In genomic region chr2:63789318-63790051, GRCh38 we compare ENCODE assay signal across 19 cellular contexts. TPM values are rescaled to one million over a fixed set of nuclear protein-coding genes. Genes with fewer than 3 reads are reported as not detected.
DNase-seq lines count a peak whose midpoint lies in the region; ATAC-seq and TF ChIP-seq lines count a peak whose summit lies in the region.
"Had no signal": no experiment of that assay in that cellular context is flagged by ENCODE, and none has a peak within 500 bp of the region (broad histone marks: within the 10 kb centered on the region; RNA-seq: fewer than 3 reads in every experiment).

No MANE protein-coding gene starts in this region.

- TF ChIP-seq CTCF in fibroblast of lung (conservative IDR thresholded peaks at IDR 0.05 in 1 of 2, IDR thresholded peaks at IDR 0.05 in 1 of 2; ENCODE audit: low read depth in 1 of 2, low read length in 2 of 2): no peak

- H3K27ac ChIP-seq in SJSA1 (peak overlapping the region; percentile 87; the same call in 1 of the 2 replicates), fibroblast of lung (ENCODE audit: insufficient read depth, low read length) (peak overlapping the region; percentile 64)
- H3K27ac ChIP-seq: neural progenitor cell, testis had no signal

- peak overlapping the region; percentile 61 for H3K4me2 ChIP-seq in fibroblast of lung (ENCODE audit: extremely low read depth, insufficient read depth, low read length)
- H3K4me2 ChIP-seq in skeletal muscle satellite cell (ENCODE audit: low read length): no peak overlapping the region
- H3K4me2 ChIP-seq: neural progenitor cell had no signal

- H3K4me1 ChIP-seq in SJSA1 (replicated peaks) (peaks cover 37% of the 10 kb centered on the region), fibroblast of lung (ENCODE audit: control insufficient read depth, extremely low read depth, insufficient read depth, low read length) (peaks cover 24% of the 10 kb centered on the region), skeletal muscle satellite cell (ENCODE audit: control insufficient read depth, insufficient read depth, low read length) (peaks cover 66% of the 10 kb centered on the region)
- H3K4me1 ChIP-seq: testis had no signal

- DNase-seq in EL (peak; percentile 61), SJSA1 (ENCODE audit: low read depth in 1 of 2, low spot score in 2 of 2) (peak in 1 of 2 experiments; percentile 16), fibroblast of lung (ENCODE audit: low read depth in 2 of 2) (peak; percentile 60 to 63), H7 (no peak), NCI-H69 (lab: John Stamatoyannopoulos, UW) (no peak)
- DNase-seq: activated CD4-positive, alpha-beta T cell treated with anti-CD3 and anti-CD28 coated beads, Interleukin-2, amount 50 U/mL, for 48 hours; activated naive CD8-positive, alpha-beta T cell treated with anti-CD3 and anti-CD28 coated beads, Interleukin-2, amount 50 U/mL, for 24 hours; activated T-cell treated with anti-CD3 and anti-CD28 coated beads, Interleukin-2, amount 50 U/mL, for 72 hours; immature natural killer cell; NCI-H2029 treated with DMSO at 0.1 percent for 48 hours; NCI-H526; retina; stimulated activated CD4-positive, alpha-beta T cell treated with anti-CD3 and anti-CD28 coated beads, Interleukin-1b, Interleukin-23, amount 100 ng/mL, for 48 hours; testis had no signal

- peaks cover 2% of the 10 kb centered on the region; the same call in 1 of the 2 replicates for H3K9me3 ChIP-seq in SJSA1 (replicated peaks)
- no peaks in the 10 kb centered on the region for H3K9me3 ChIP-seq in fibroblast of lung (ENCODE audit: control insufficient read depth, insufficient read depth, low read depth, low read length)
- H3K9me3 ChIP-seq in skeletal muscle satellite cell (replicated peaks; ENCODE audit: low read length): no peaks in the 10 kb centered on the region
- H3K9me3 ChIP-seq: testis had no signal

- H2AFZ ChIP-seq in fibroblast of lung (ENCODE audit: low read length): no peak overlapping the region
- H2AFZ ChIP-seq: neural progenitor cell had no signal

- H3K9ac ChIP-seq in fibroblast of lung (ENCODE audit: insufficient read depth, low read length) (no peak overlapping the region), skeletal muscle satellite cell (ENCODE audit: low read depth, low read length) (peak overlapping the region; percentile 79)
- H3K9ac ChIP-seq: neural progenitor cell had no signal

- H3K27me3 ChIP-seq in SJSA1 (replicated peaks): no peaks in the 10 kb centered on the region
- no peaks in the 10 kb centered on the region for H3K27me3 ChIP-seq in fibroblast of lung (ENCODE audit: control insufficient read depth, insufficient read depth, low read length)
- H3K27me3 ChIP-seq in skeletal muscle satellite cell (ENCODE audit: control insufficient read depth, insufficient read depth, low read length): no peaks in the 10 kb centered on the region
- H3K27me3 ChIP-seq in H7 (ENCODE audit: control insufficient read depth, insufficient read depth, low read length): no peaks in the 10 kb centered on the region
- H3K27me3 ChIP-seq: neural progenitor cell, testis had no signal

- H3K36me3 ChIP-seq in SJSA1 (no peaks in the 10 kb centered on the region), fibroblast of lung (ENCODE audit: control insufficient read depth, insufficient read depth, low read length) (no peaks in the 10 kb centered on the region), skeletal muscle satellite cell (ENCODE audit: insufficient read depth, low read length) (no peaks in the 10 kb centered on the region), H7 (replicated peaks; ENCODE audit: control insufficient read depth, insufficient read depth, low read length) (no peaks in the 10 kb centered on the region)
- H3K36me3 ChIP-seq: neural progenitor cell had no signal

- H4K20me1 ChIP-seq in fibroblast of lung (ENCODE audit: control insufficient read depth, extremely low read depth, insufficient read depth, low read length): no peaks in the 10 kb centered on the region

- H3K79me2 ChIP-seq in fibroblast of lung (ENCODE audit: control insufficient read depth, insufficient read depth, low read length): no peaks in the 10 kb centered on the region

- H3K4me3 ChIP-seq in SJSA1: no peak overlapping the region
- H3K4me3 ChIP-seq in fibroblast of lung (replicated peaks in 1 of 4; ENCODE audit: control extremely low read depth in 1 of 4, insufficient read depth in 1 of 4, low read depth in 3 of 4, low read length in 4 of 4): peak overlapping the region in 2 of 4 experiments; percentile 16 to 29
- H3K4me3 ChIP-seq in skeletal muscle satellite cell (ENCODE audit: low read length): no peak overlapping the region
- H3K4me3 ChIP-seq in H7 (ENCODE audit: insufficient read depth, low read depth, low read length): no peak overlapping the region
- H3K4me3 ChIP-seq: neural progenitor cell, testis had no signal

- ATAC-seq in GM19324 (IDR thresholded peaks at IDR 0.05; ENCODE audit: low FRiP score, unreplicated experiment) (no peak), HG03045 (IDR thresholded peaks at IDR 0.05; ENCODE audit: unreplicated experiment) (no peak)
- ATAC-seq: activated naive CD8-positive, alpha-beta T cell treated with anti-CD3 and anti-CD28 coated beads, Interleukin-2, amount 50 U/mL, for 24 hours; Panc1 had no signal

RNA-seq across cellular contexts. Expression of gene UGP2, which starts 52.2 kb away (rescaled TPM):
- total RNA-seq in SJSA1 (2014; rRNA removed; shearing (Covaris generic)): 227 and 287 TPM in 2 replicates
- total RNA-seq in fibroblast of lung: 77.8 and 81.2 TPM in 2 replicates
- 120 and 180 TPM in 2 replicates for polyA plus RNA-seq in fibroblast of lung
- 111 and 148 TPM in 2 replicates for polyA plus RNA-seq in fibroblast of lung (2012)
- 0.94 and 3.5 TPM in 2 replicates for polyA minus RNA-seq in fibroblast of lung (ENCODE audit: low replicate concordance)
- total RNA-seq in skeletal muscle satellite cell (2012; rRNA removed): 244 and 437 TPM in 2 replicates
- total RNA-seq in H7 (2014; rRNA removed; shearing (Covaris generic)): 324 and 639 TPM in 2 replicates

Comparison
In these comparisons a context has a peak if more than half of its experiments do, and no peak if none do; other contexts are left out.
1. DNase-seq: peak in EL (single experiment) and fibroblast of lung (2 of 2); none in H7 (single experiment) and NCI-H69 (single experiment).